In genomic region chr16:46929378-46930332, GRCh38 we compare ENCODE assay signal across 8 cellular contexts. TPM values are rescaled to one million over a fixed set of nuclear protein-coding genes. Genes with fewer than 3 reads are reported as not detected.
A peak's percentile ranks its signal among the peaks of the same experiment; 100 is the strongest.
DNase-seq lines count a peak whose midpoint lies in the region; ATAC-seq and TF ChIP-seq lines count a peak whose summit lies in the region.

No MANE protein-coding gene starts in this region.

- in situ Hi-C loops in SK-MEL-5 (cut with HindIII; ENCODE audit: low pct_unique_long_range_greater_than_20kb, low sequenced_read_pairs) = no loop called here

- no peak overlapping the region for H3K23ac ChIP-seq in trophoblast cell (ENCODE audit: low read length)

- H3K27me3 ChIP-seq in trophoblast cell (ENCODE audit: insufficient read depth, low read length) = no peaks in the 10 kb centered on the region
- H3K27me3 ChIP-seq in upper lobe of right lung = no peaks in the 10 kb centered on the region

- peak overlapping the region; percentile 48 for H4K91ac ChIP-seq in trophoblast cell (ENCODE audit: low read depth, low read length)

- ATAC-seq in HG03045 (IDR thresholded peaks at IDR 0.05; ENCODE audit: unreplicated experiment) (peak; percentile 64), Right ventricle myocardium inferior (peak; percentile 60), upper lobe of right lung (peak; percentile 92)
- ATAC-seq in activated naive CD4-positive, alpha-beta T cell treated with anti-CD3 and anti-CD28 coated beads, Interleukin-2, amount 50 U/mL, for 72 hours = peak; percentile 77 to 82

- TF ChIP-seq CTCF in 22Rv1 (IDR thresholded peaks at IDR 0.05) (peak; percentile 97), GM12874 (IDR thresholded peaks at IDR 0.05; ENCODE audit: insufficient read depth, low read depth, low read length) (peak; percentile 89), upper lobe of right lung (IDR thresholded peaks at IDR 0.05) (peak; percentile 87)

- H3K27ac Mint-ChIP-seq in activated naive CD4-positive, alpha-beta T cell treated with anti-CD3 and anti-CD28 coated beads, Interleukin-2, amount 50 U/mL, for 72 hours = no peak overlapping the region

- no peak overlapping the region for H2AK5ac ChIP-seq in trophoblast cell (ENCODE audit: low read length)

- H3K4me3 ChIP-seq in trophoblast cell (ENCODE audit: low read depth, low read length) (no peak overlapping the region), upper lobe of right lung (no peak overlapping the region)

- H3K4me1 ChIP-seq in trophoblast cell (ENCODE audit: control insufficient read depth in 1 of 2, insufficient read depth in 2 of 2, low read length in 2 of 2) (peaks cover 11 to 25% of the 10 kb centered on the region in 2 experiments), upper lobe of right lung (no peaks in the 10 kb centered on the region)

- H3K18ac ChIP-seq in trophoblast cell (ENCODE audit: low read length) = peak overlapping the region; percentile 35

- intact Hi-C loops in Right ventricle myocardium inferior (cut with DNase I) = loop anchor here (5.0 kb wide), 1 partner anchor 77 kb away; no protein-coding TSS in a partner anchor
- intact Hi-C loops in upper lobe of right lung (cut with DNase I) = no loop called here

- DNase-seq in SK-MEL-5 (ENCODE audit: low read depth, low spot score) = peak; percentile 56
- peak; percentile 64 to 84 for DNase-seq in activated naive CD4-positive, alpha-beta T cell treated with anti-CD3 and anti-CD28 coated beads, Interleukin-2, amount 50 U/mL, for 72 hours (ENCODE audit: low spot score in 2 of 2)
- DNase-seq in Right ventricle myocardium inferior (ENCODE audit: missing footprints) = peak; percentile 90
- peak; percentile 54 to 79 for DNase-seq in trophoblast cell
- peak; percentile 83 for DNase-seq in upper lobe of right lung

- no peak overlapping the region for H2AFZ ChIP-seq in trophoblast cell (ENCODE audit: insufficient read depth, low read length, poor library complexity)

- H3K79me2 ChIP-seq in trophoblast cell (ENCODE audit: control insufficient read depth, insufficient read depth, low read length, poor library complexity) = no peaks in the 10 kb centered on the region

- no peak overlapping the region for H3K4ac ChIP-seq in trophoblast cell (ENCODE audit: low read depth, low read length)

- no peak overlapping the region for H3K14ac ChIP-seq in trophoblast cell (ENCODE audit: low read length)

- H4K8ac ChIP-seq in trophoblast cell (ENCODE audit: low read depth, low read length) = no peak overlapping the region

- peaks cover 29 to 35% of the 10 kb centered on the region in 2 experiments for H3K36me3 ChIP-seq in trophoblast cell (ENCODE audit: control insufficient read depth in 1 of 2, insufficient read depth in 2 of 2, low read length in 2 of 2)
- H3K36me3 ChIP-seq in upper lobe of right lung = no peaks in the 10 kb centered on the region

- H3K9me3 ChIP-seq in trophoblast cell (ENCODE audit: insufficient read depth, low read depth, low read length) (no peaks in the 10 kb centered on the region), upper lobe of right lung (no peaks in the 10 kb centered on the region)

- H3K9ac ChIP-seq in trophoblast cell (ENCODE audit: low read length) = no peak overlapping the region

- no peak overlapping the region for H2BK5ac ChIP-seq in trophoblast cell (ENCODE audit: low read depth, low read length, poor library complexity)

- peak overlapping the region; percentile 33 for H2BK12ac ChIP-seq in trophoblast cell (ENCODE audit: low read length)

- no peak overlapping the region for H3K4me2 ChIP-seq in trophoblast cell (ENCODE audit: low read length)

- no peaks in the 10 kb centered on the region for H3K9me3 Mint-ChIP-seq in activated naive CD4-positive, alpha-beta T cell treated with anti-CD3 and anti-CD28 coated beads, Interleukin-2, amount 50 U/mL, for 72 hours

- no peak overlapping the region for H2BK120ac ChIP-seq in trophoblast cell (ENCODE audit: insufficient read depth, low read length, poor library complexity)

- H3K27ac ChIP-seq in 22Rv1 = no peak overlapping the region
- no peak overlapping the region for H3K27ac ChIP-seq in trophoblast cell (ENCODE audit: low read depth, low read length)
- H3K27ac ChIP-seq in upper lobe of right lung = no peak overlapping the region

- peaks cover 12% of the 10 kb centered on the region for H3K79me1 ChIP-seq in trophoblast cell (ENCODE audit: low read length)

- no peak overlapping the region for H4K12ac ChIP-seq in trophoblast cell (ENCODE audit: low read depth, low read length)

- peaks cover 0 to 6% of the 10 kb centered on the region in 2 donors for H3K36me3 Mint-ChIP-seq in activated naive CD4-positive, alpha-beta T cell treated with anti-CD3 and anti-CD28 coated beads, Interleukin-2, amount 50 U/mL, for 72 hours

- WGBS in trophoblast cell (ENCODE audit: extremely low coverage, insufficient coverage, insufficient read length) = no CpG with 5 or more reads among the region's 43 CpGs

RNA-seq across cellular contexts. Expression of gene DNAJA2, which starts 43.8 kb away (rescaled TPM):
- total RNA-seq in SK-MEL-5 (2014; rRNA removed; shearing (Covaris generic)) = 74.3 and 86.4 TPM in 2 replicates
- 28.6 and 37.5 TPM in 2 replicates for polyA plus RNA-seq in SK-MEL-5 (2015; cell fraction: cytosol; rRNA removed)
- 22.2 and 23.2 TPM in 2 replicates for polyA plus RNA-seq in SK-MEL-5 (2015; cell fraction: nucleus; rRNA removed)
- total RNA-seq in activated naive CD4-positive, alpha-beta T cell treated with anti-CD3 and anti-CD28 coated beads, Interleukin-2, amount 50 U/mL, for 72 hours = 10 to 100 TPM; 55.4 to 61.4 TPM
- total RNA-seq in Right ventricle myocardium inferior (86.3 TPM), upper lobe of right lung (43.4 TPM)
- polyA plus RNA-seq in trophoblast cell (2013) = 76.0 and 76.3 TPM in 2 replicates

RNA-seq across cellular contexts. Expression of gene GPT2, which starts 45.5 kb away (rescaled TPM):
- 10.1 and 10.8 TPM in 2 replicates for total RNA-seq in SK-MEL-5 (2014; rRNA removed; shearing (Covaris generic))
- 32.4 and 34.2 TPM in 2 replicates for polyA plus RNA-seq in SK-MEL-5 (2015; cell fraction: cytosol; rRNA removed)
- polyA plus RNA-seq in SK-MEL-5 (2015; cell fraction: nucleus; rRNA removed) = 41.8 and 44.7 TPM in 2 replicates
- total RNA-seq in activated naive CD4-positive, alpha-beta T cell treated with anti-CD3 and anti-CD28 coated beads, Interleukin-2, amount 50 U/mL, for 72 hours = 10 to 100 TPM in 1 of 2 donors, 1 to 10 TPM in 1; 4.6 to 11.1 TPM
- total RNA-seq in Right ventricle myocardium inferior = 21.9 TPM
- 73.2 and 77.7 TPM in 2 replicates for polyA plus RNA-seq in trophoblast cell (2013)
- 6.2 TPM for total RNA-seq in upper lobe of right lung
